In genomic region chr1:117534995-117535467, GRCh38 we compare ENCODE assay signal across 8 cellular contexts.
DNase-seq lines count a peak whose midpoint lies in the region; ATAC-seq and TF ChIP-seq lines count a peak whose summit lies in the region.

No MANE protein-coding gene starts in this region.

- H3K18ac ChIP-seq in IMR-90 (ENCODE audit: low read depth, low read length): no peak overlapping the region

- no TSS peak for BruUV-seq in IMR-90 (replicated peaks; lab: Mats Ljungman, UMichigan)

- H3K56ac ChIP-seq in IMR-90 (ENCODE audit: extremely low read depth, insufficient read depth, low read length): no peak overlapping the region

- H2BK20ac ChIP-seq in IMR-90 (ENCODE audit: low read depth, low read length): peak overlapping the region; percentile 90; the same call in 1 of the 2 replicates

- peak; percentile 72 for DNase-seq in EL
- peak; percentile 72 for DNase-seq in IMR-90
- DNase-seq in OCI-M1 (lab: John Stamatoyannopoulos, UW): peak; percentile 92
- peak; percentile 67 for DNase-seq in activated effector memory CD4-positive, alpha-beta T cell treated with anti-CD3 and anti-CD28 coated beads, Interleukin-2, amount 50 U/mL, for 16 hours
- peak; percentile 79 to 83 for DNase-seq in cardiac muscle cell (ENCODE audit: low read depth in 1 of 2, low spot score in 1 of 2)
- DNase-seq in renal cortical epithelial cell (ENCODE audit: low read depth): peak; percentile 46
- DNase-seq in OCI-M2 (lab: John Stamatoyannopoulos, UW; ENCODE audit: unreplicated experiment): no peak

- ATAC-seq in GM21576 (IDR thresholded peaks at IDR 0.05; ENCODE audit: unreplicated experiment) (peak; percentile 74), IMR-90 (ENCODE audit: low read depth) (peak; percentile 83)

- peak overlapping the region; percentile 80 for H4K91ac ChIP-seq in IMR-90 (ENCODE audit: insufficient read depth, low read depth, low read length)

- intact Hi-C loops in IMR-90 (cut with micrococcal nuclease): loop anchor here (1.0 to 5.0 kb wide), 3 partner anchors 72 to 360 kb away; partner anchors contain the start of gene TENT5C

- dilution Hi-C loops in IMR-90 (cut with HindIII; ENCODE audit: low sequenced_read_pairs, unreplicated experiment): no loop called here

- TF ChIP-seq CTCF in IMR-90 (conservative IDR thresholded peaks at IDR 0.05; ENCODE audit: low read depth, low read length) (peak; percentile 69), cardiac muscle cell (IDR thresholded peaks at IDR 0.05; ENCODE audit: low read depth, low read length) (peak; percentile 73)

- H2AFZ ChIP-seq in IMR-90 (replicated peaks; ENCODE audit: low read length, poor library complexity): peak overlapping the region; percentile 90

- in situ Hi-C loops in IMR-90 (cut with MboI; ENCODE audit: low sequenced_read_pairs): no loop called here

- H3K79me1 ChIP-seq in IMR-90 (ENCODE audit: low read depth in 1 of 2, low read length in 2 of 2): no peaks in the 10 kb centered on the region

- H3K4ac ChIP-seq in IMR-90 (ENCODE audit: low read depth, low read length): peak overlapping the region; percentile 86

- no peak overlapping the region for H3K9ac ChIP-seq in IMR-90 (ENCODE audit: low read depth, low read length)

- H4K5ac ChIP-seq in IMR-90 (ENCODE audit: low read depth, low read length): peak overlapping the region; percentile 16; the same call in 1 of the 2 replicates

- peak overlapping the region in 1 of 2 experiments; percentile 74; a peak in 2 of 4 replicates for H4K8ac ChIP-seq in IMR-90 (ENCODE audit: low read depth in 2 of 2, low read length in 2 of 2)

- H2AK9ac ChIP-seq in IMR-90 (replicated peaks; ENCODE audit: low read depth, low read length, poor library complexity): no peak overlapping the region

- peak overlapping the region; percentile 37 for H2BK5ac ChIP-seq in IMR-90 (ENCODE audit: low read depth, low read length, poor library complexity, severe bottlenecking)

- POLR2A ChIA-PET in IMR-90 (lab: Charles Lee; ENCODE audit: unreplicated experiment): no interaction called here

- TF ChIP-seq RAD21 in IMR-90 (IDR thresholded peaks at IDR 0.05; ENCODE audit: low read length): peak; percentile 64

- peak overlapping the region; percentile 28; the same call in 1 of the 2 replicates for H3K4me2 ChIP-seq in IMR-90 (ENCODE audit: low read depth, low read length)

- H2BK120ac ChIP-seq in IMR-90 (ENCODE audit: low read depth, low read length): peak overlapping the region; percentile 86

- H3K27me3 ChIP-seq in IMR-90 (ENCODE audit: control insufficient read depth, insufficient read depth, low read length): no peaks in the 10 kb centered on the region
- no peaks in the 10 kb centered on the region for H3K27me3 ChIP-seq in cardiac muscle cell

- no peaks in the 10 kb centered on the region for H3K4me1 ChIP-seq in IMR-90 (ENCODE audit: control insufficient read depth, insufficient read depth, low read length)
- H3K4me1 ChIP-seq in cardiac muscle cell (ENCODE audit: low read depth): no peaks in the 10 kb centered on the region

- no peaks in the 10 kb centered on the region for H3K9me3 ChIP-seq in IMR-90 (ENCODE audit: control insufficient read depth, insufficient read depth, low read length)
- no peaks in the 10 kb centered on the region for H3K9me3 ChIP-seq in cardiac muscle cell (ENCODE audit: low read depth)

- TF ChIP-seq POLR2A in IMR-90 (IDR thresholded peaks at IDR 0.05; ENCODE audit: low read depth, low read length): no peak

- H3K27ac ChIP-seq in IMR-90 (ENCODE audit: insufficient read depth, low read length): no peak overlapping the region
- no peak overlapping the region for H3K27ac ChIP-seq in cardiac muscle cell

- CTCF ChIA-PET in IMR-90 (lab: Yijun Ruan, JAX): interaction anchor here (0.7 to 2.7 kb wide), 11 partner anchors 9 to 361 kb away, joined by 3 to 17 read pairs (median 4); no protein-coding TSS in a partner anchor

- no peaks in the 10 kb centered on the region for H4K20me1 ChIP-seq in IMR-90 (ENCODE audit: insufficient read depth, low read length)

- H3K9me1 ChIP-seq in IMR-90 (ENCODE audit: insufficient read depth, low read length): peaks cover 10% of the 10 kb centered on the region; the same call in 1 of the 2 replicates

- WGBS in IMR-90 (ENCODE audit: extremely low coverage in 2 of 2, insufficient read length in 1 of 2), 2 experiments: no CpG with 5 or more reads among the region's 6 CpGs

- H3K36me3 ChIP-seq in IMR-90 (ENCODE audit: control insufficient read depth, insufficient read depth, low read length) (no peaks in the 10 kb centered on the region), cardiac muscle cell (no peaks in the 10 kb centered on the region)

- peak overlapping the region; percentile 83; the same call in 1 of the 2 replicates for H3K14ac ChIP-seq in IMR-90 (replicated peaks; ENCODE audit: low read depth, low read length)

- peak overlapping the region; percentile 73; the same call in 1 of the 2 replicates for H2AK5ac ChIP-seq in IMR-90 (ENCODE audit: low read depth, low read length)

- H3K23ac ChIP-seq in IMR-90 (ENCODE audit: low read depth, low read length): no peak overlapping the region

- no peak overlapping the region; the same call in 1 of the 2 replicates for H3K4me3 ChIP-seq in IMR-90 (ENCODE audit: insufficient read depth, low read depth, low read length)
- H3K4me3 ChIP-seq in cardiac muscle cell: no peak overlapping the region

- H2BK15ac ChIP-seq in IMR-90 (ENCODE audit: low read depth, low read length): peak overlapping the region; percentile 25; the same call in 1 of the 3 replicates

TF ChIP-seq in IMR-90, 13 proteins besides CTCF, POLR2A, EP300 and RAD21:
- TF ChIP-seq MXI1 (IDR thresholded peaks at IDR 0.05; ENCODE audit: borderline replicate concordance, low read depth, low read length) (no peak), RFX5 (IDR thresholded peaks at IDR 0.05; ENCODE audit: low read depth, low read length) (no peak), BHLHE40 (IDR thresholded peaks at IDR 0.05; ENCODE audit: low read depth, low read length) (no peak), MAZ (IDR thresholded peaks at IDR 0.05; ENCODE audit: borderline replicate concordance, low read depth, low read length) (peak; percentile 43; the same call in 1 of the 2 replicates), SMC3 (IDR thresholded peaks at IDR 0.05; ENCODE audit: low read depth, low read length) (peak; percentile 53), CHD1 (IDR thresholded peaks at IDR 0.05; ENCODE audit: low read depth, low read length) (no peak), RCOR1 (IDR thresholded peaks at IDR 0.05; ENCODE audit: insufficient replicate concordance, low read length) (no peak), MAFK (IDR thresholded peaks at IDR 0.05; ENCODE audit: low read depth, low read length) (peak; percentile 71), NFE2L2 (IDR thresholded peaks at IDR 0.05; ENCODE audit: low read depth, low read length) (no peak)
- TF ChIP-seq, protein P1, sequence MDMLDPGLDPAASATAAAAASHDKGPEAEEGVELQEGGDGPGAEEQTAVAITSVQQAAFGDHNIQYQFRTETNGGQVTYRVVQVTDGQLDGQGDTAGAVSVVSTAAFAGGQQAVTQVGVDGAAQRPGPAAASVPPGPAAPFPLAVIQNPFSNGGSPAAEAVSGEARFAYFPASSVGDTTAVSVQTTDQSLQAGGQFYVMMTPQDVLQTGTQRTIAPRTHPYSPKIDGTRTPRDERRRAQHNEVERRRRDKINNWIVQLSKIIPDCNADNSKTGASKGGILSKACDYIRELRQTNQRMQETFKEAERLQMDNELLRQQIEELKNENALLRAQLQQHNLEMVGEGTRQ (IDR thresholded peaks at IDR 0.05; ENCODE audit: low read depth, low read length): no peak
